In the genomic region with DNA sequence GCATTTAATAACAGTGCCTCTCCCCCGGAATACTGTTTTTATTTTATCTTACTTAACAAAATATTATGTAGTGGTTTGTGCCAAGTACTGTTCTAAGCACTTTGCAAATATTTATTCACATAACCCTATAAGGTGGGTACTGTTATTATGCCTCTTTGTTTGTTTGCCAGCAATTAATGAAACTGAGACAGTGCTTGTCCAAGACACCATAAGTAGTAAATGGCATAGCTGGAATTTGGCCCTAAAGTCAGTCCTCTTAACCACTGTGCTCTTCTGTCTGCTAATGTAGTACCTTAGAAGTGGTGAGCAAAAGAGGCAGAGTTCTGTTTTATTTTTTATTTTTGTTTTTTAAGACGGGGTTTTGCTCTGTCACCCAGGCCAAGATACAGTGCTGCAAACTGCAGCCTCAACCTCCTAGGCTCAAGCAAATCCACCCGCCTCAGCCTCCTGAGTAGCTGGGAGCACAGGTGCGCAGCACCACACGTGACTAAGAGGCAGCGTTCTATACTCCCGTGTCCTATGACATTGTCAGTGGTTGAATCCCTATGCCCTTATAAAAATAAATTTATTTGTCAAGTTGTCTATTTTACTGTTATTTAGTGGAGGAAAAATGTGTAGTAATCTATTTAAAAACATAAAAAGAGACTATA, we compare ENCODE assay signal across 1 cellular context.
TF ChIP-seq lines count a peak whose summit lies in the region.

No MANE protein-coding gene starts in this region.

TF ChIP-seq in SK-N-SH treated with all-trans-retinoic acid at 6 μM for 48 hours, 23 proteins besides CTCF, POLR2A, EP300 and RAD21 (continued from another document):
- TF ChIP-seq, protein P1, sequence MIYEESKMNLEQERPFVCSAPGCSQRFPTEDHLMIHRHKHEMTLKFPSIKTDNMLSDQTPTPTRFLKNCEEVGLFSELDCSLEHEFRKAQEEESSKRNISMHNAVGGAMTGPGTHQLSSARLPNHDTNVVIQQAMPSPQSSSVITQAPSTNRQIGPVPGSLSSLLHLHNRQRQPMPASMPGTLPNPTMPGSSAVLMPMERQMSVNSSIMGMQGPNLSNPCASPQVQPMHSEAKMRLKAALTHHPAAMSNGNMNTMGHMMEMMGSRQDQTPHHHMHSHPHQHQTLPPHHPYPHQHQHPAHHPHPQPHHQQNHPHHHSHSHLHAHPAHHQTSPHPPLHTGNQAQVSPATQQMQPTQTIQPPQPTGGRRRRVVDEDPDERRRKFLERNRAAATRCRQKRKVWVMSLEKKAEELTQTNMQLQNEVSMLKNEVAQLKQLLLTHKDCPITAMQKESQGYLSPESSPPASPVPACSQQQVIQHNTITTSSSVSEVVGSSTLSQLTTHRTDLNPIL (CRISPR knock-in tag; IDR thresholded peaks at IDR 0.05; ENCODE audit: low read depth), result no peak
- TF ChIP-seq RARB (CRISPR knock-in tag; IDR thresholded peaks at IDR 0.05) (no peak), BACH2 (CRISPR knock-in tag; IDR thresholded peaks at IDR 0.05; ENCODE audit: borderline replicate concordance) (no peak), TCF4 (CRISPR knock-in tag; IDR thresholded peaks at IDR 0.05; ENCODE audit: borderline replicate concordance) (no peak), ZNF565 (CRISPR knock-in tag; conservative IDR thresholded peaks at IDR 0.05; ENCODE audit: low read depth) (no peak), ZNF8 (CRISPR knock-in tag; IDR thresholded peaks at IDR 0.05) (no peak), ZFP30 (CRISPR knock-in tag; IDR thresholded peaks at IDR 0.05) (no peak)
- TF ChIP-seq, protein P2, sequence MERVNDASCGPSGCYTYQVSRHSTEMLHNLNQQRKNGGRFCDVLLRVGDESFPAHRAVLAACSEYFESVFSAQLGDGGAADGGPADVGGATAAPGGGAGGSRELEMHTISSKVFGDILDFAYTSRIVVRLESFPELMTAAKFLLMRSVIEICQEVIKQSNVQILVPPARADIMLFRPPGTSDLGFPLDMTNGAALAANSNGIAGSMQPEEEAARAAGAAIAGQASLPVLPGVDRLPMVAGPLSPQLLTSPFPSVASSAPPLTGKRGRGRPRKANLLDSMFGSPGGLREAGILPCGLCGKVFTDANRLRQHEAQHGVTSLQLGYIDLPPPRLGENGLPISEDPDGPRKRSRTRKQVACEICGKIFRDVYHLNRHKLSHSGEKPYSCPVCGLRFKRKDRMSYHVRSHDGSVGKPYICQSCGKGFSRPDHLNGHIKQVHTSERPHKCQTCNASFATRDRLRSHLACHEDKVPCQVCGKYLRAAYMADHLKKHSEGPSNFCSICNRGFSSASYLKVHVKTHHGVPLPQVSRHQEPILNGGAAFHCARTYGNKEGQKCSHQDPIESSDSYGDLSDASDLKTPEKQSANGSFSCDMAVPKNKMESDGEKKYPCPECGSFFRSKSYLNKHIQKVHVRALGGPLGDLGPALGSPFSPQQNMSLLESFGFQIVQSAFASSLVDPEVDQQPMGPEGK (CRISPR knock-in tag; IDR thresholded peaks at IDR 0.05; ENCODE audit: borderline replicate concordance), result no peak
